Comparison of ENCODE assay signal across 22 cellular contexts in the genomic region with DNA sequence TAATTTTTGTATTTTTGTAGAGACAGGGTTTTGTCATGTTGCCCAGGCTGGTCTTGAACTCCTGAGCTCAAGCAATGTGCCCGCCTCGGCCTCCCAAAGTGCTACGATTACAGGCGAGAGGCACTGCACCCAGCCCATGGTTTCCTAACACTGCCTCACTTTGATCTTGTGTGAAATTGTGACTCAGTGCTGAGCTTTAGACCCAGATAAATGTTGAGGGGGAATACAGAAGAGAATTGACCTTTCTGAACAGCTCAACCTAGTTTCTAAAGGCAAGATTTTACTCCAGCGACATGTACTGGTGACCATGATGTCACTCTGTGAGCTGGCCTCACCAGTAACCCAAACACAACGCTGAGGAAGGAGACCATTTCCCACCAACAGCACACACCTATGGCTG.
"Had no signal": no experiment of that assay in that cellular context is flagged by ENCODE, and none has a peak within 500 bp of the region (broad histone marks: within the 10 kb centered on the region; RNA-seq: fewer than 3 reads in every experiment).

No MANE protein-coding gene starts in this region.

- H3K27ac Mint-ChIP-seq: activated B cell treated with CpG ODN at 0.5 μM for 24 hours; activated T-helper 1 cell treated with anti-CD3 and anti-CD28 coated beads, Interleukin-12 subunit alpha, Interleukin-12 subunit beta, Interleukin-2, Interleukin-4 antibody, amounts not matched to agents 30 ng/mL and 10 ng/mL and 1 ng/mL, durations not matched to agents 14 hours and 24 hours and 36 hours; stimulated activated memory B cell treated with anti-CD40 and anti-IgM and Interleukin-4, amounts not matched to agents 10 μg/mL and 1 μg/mL and 100 μg/mL, for 72 hours; T-cell had no signal

- H3K27ac ChIP-seq: brain microvascular endothelial cell, coronary artery, gastrocnemius medialis, left ventricle myocardium inferior, psoas muscle, thyroid gland had no signal

- H3K4me3 ChIP-seq: coronary artery, gastrocnemius medialis, left ventricle myocardium inferior, psoas muscle, smooth muscle cell, thyroid gland had no signal

- FAIRE-seq: kidney, urothelium cell line had no signal

- H3K9me3 Mint-ChIP-seq: activated B cell treated with CpG ODN at 0.5 μM for 24 hours; activated T-helper 1 cell treated with anti-CD3 and anti-CD28 coated beads, Interleukin-12 subunit alpha, Interleukin-12 subunit beta, Interleukin-2, Interleukin-4 antibody, amounts not matched to agents 30 ng/mL and 10 ng/mL and 1 ng/mL, durations not matched to agents 14 hours and 24 hours and 36 hours; central memory CD8-positive, alpha-beta T cell; neural crest cell; stimulated activated memory B cell treated with anti-CD40 and anti-IgM and Interleukin-4, amounts not matched to agents 10 μg/mL and 1 μg/mL and 100 μg/mL, for 72 hours; T-cell had no signal

- H3K4me1 Mint-ChIP-seq: central memory CD8-positive, alpha-beta T cell; T-cell had no signal

- H3K9me3 ChIP-seq: gastrocnemius medialis, left ventricle myocardium inferior, psoas muscle, thyroid gland had no signal

- H3K4me3 Mint-ChIP-seq: activated B cell treated with CpG ODN at 0.5 μM for 24 hours; activated T-helper 1 cell treated with anti-CD3 and anti-CD28 coated beads, Interleukin-12 subunit alpha, Interleukin-12 subunit beta, Interleukin-2, Interleukin-4 antibody, amounts not matched to agents 30 ng/mL and 10 ng/mL and 1 ng/mL, durations not matched to agents 14 hours and 24 hours and 36 hours; central memory CD8-positive, alpha-beta T cell; neural crest cell; stimulated activated memory B cell treated with anti-CD40 and anti-IgM and Interleukin-4, amounts not matched to agents 10 μg/mL and 1 μg/mL and 100 μg/mL, for 72 hours; T-cell had no signal

- H3K27me3 Mint-ChIP-seq: activated B cell treated with CpG ODN at 0.5 μM for 24 hours; central memory CD8-positive, alpha-beta T cell; stimulated activated memory B cell treated with anti-CD40 and anti-IgM and Interleukin-4, amounts not matched to agents 10 μg/mL and 1 μg/mL and 100 μg/mL, for 72 hours; T-cell had no signal

- H3K27me3 ChIP-seq: brain microvascular endothelial cell, gastrocnemius medialis, thyroid gland had no signal

- H3K4me1 ChIP-seq: gastrocnemius medialis, left ventricle myocardium inferior, psoas muscle had no signal

- H3K4me2 ChIP-seq: smooth muscle cell had no signal

- H3K36me3 ChIP-seq: brain microvascular endothelial cell had no signal

- DNase-seq: activated B cell treated with CpG ODN at 0.5 μM for 24 hours; activated CD4-positive, alpha-beta T cell treated with anti-CD3 and anti-CD28 coated beads for 48 hours; activated CD8-positive, alpha-beta memory T cell treated with anti-CD3 and anti-CD28 coated beads, Interleukin-2, amount 50 U/mL, for 4 hours; activated naive CD4-positive, alpha-beta T cell; brain microvascular endothelial cell; gastrocnemius medialis; kidney; left ventricle myocardium inferior; mammary epithelial cell; psoas muscle; right cardiac atrium; stimulated activated CD4-positive, alpha-beta T cell treated with anti-CD3 and anti-CD28 coated beads, Interleukin-4, amount 100 ng/mL, for 24 hours; T-cell; thyroid gland had no signal

- ATAC-seq: gastrocnemius medialis; psoas muscle; SK-N-SH treated with all-trans-retinoic acid at 6 μM for 48 hours; stimulated activated memory B cell treated with anti-CD40 and anti-IgM and Interleukin-4, amounts not matched to agents 10 μg/mL and 1 μg/mL and 100 μg/mL, for 72 hours; T-cell had no signal
